ENCODE assay signal across 25 cellular contexts in the genomic region with DNA sequence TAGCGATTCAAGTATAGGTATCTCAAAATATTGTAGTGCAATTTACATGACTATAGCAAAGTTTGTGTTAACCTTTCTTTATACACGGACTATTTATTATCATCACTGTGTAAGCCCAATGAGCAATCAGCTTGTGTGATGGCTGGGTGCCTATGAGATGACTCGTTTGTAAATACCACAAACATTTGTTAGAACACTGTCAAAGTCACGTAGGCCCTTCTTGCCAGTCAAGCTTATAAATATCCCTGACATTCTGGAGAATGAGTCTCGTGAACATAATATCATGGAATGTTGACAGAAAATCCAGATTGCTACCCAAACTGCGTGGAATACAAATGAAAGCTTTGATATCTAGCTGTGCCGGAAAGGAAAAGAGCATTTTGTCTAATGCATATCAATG.
DNase-seq lines count a peak whose midpoint lies in the region; FAIRE-seq and TF ChIP-seq lines count a peak whose summit lies in the region.
"Had no signal": no experiment of that assay in that cellular context is flagged by ENCODE, and none has a peak within 500 bp of the region (broad histone marks: within the 10 kb centered on the region; RNA-seq: fewer than 3 reads in every experiment).

No MANE protein-coding gene starts in this region.

- H3K79me2 ChIP-seq in astrocyte (ENCODE audit: insufficient read depth, low read length), result no peaks in the 10 kb centered on the region

- peak overlapping the region; percentile 35 for H3K27ac Mint-ChIP-seq in astrocyte (ENCODE audit: unreplicated experiment)
- H3K27ac Mint-ChIP-seq: activated B cell treated with CpG ODN at 0.5 μM for 24 hours; activated CD8-positive, alpha-beta T cell treated with anti-CD3 and anti-CD28 coated beads for 36 hours; activated naive CD8-positive, alpha-beta T cell treated with anti-CD3 and anti-CD28 coated beads, Interleukin-2, amount 50 U/mL, for 24 hours; CD8-positive, alpha-beta memory T cell; endodermal cell; immature natural killer cell; stimulated activated naive B cell treated with anti-CD40 and anti-IgM and Interleukin-4, amounts not matched to agents 10 μg/mL and 1 μg/mL and 100 μg/mL, for 72 hours; T-helper 2 cell treated with Interferon-gamma antibody and Interleukin-4, amounts not matched to agents 5 μg/mL and 100 μg/mL, for 36 hours had no signal

- H3K4me1 ChIP-seq in astrocyte (ENCODE audit: insufficient read depth, low read length), result no peaks in the 10 kb centered on the region
- H3K4me1 ChIP-seq: HAP-1, testis had no signal

- no peaks in the 10 kb centered on the region for H3K36me3 Mint-ChIP-seq in astrocyte (ENCODE audit: low read depth, unreplicated experiment)
- H3K36me3 Mint-ChIP-seq: CD8-positive, alpha-beta memory T cell; immature natural killer cell; stimulated activated naive B cell treated with anti-CD40 and anti-IgM and Interleukin-4, amounts not matched to agents 10 μg/mL and 1 μg/mL and 100 μg/mL, for 72 hours had no signal

- H3K4me2 ChIP-seq in astrocyte (ENCODE audit: low read length), result peak overlapping the region; percentile 26

- H3K27me3 ChIP-seq in MG63 (no peaks in the 10 kb centered on the region), astrocyte (ENCODE audit: insufficient read depth, low read length) (no peaks in the 10 kb centered on the region)
- H3K27me3 ChIP-seq: cardiac muscle cell, testis had no signal

- no peak overlapping the region for H3K27ac ChIP-seq in astrocyte (ENCODE audit: low read depth, low read length)
- H3K27ac ChIP-seq: cardiac muscle cell, skin epidermis, testis had no signal

- no peaks in the 10 kb centered on the region for H4K20me1 ChIP-seq in astrocyte (ENCODE audit: insufficient read depth, low read length)

- no peaks in the 10 kb centered on the region for H3K9me3 ChIP-seq in MG63
- no peaks in the 10 kb centered on the region for H3K9me3 ChIP-seq in astrocyte (ENCODE audit: insufficient read depth, low read depth, low read length)
- H3K9me3 ChIP-seq: HAP-1, testis had no signal

- FAIRE-seq in astrocyte (lab: Jason Lieb, UNC) (no peak), urothelium cell line (lab: Jason Lieb, UNC) (peak; percentile 85)

- peak; percentile 78 for DNase-seq in MG63
- DNase-seq in astrocyte (ENCODE audit: low read depth), result peak; percentile 59
- peak; percentile 73 for DNase-seq in glomerular visceral epithelial cell (ENCODE audit: extremely low spot score)
- peak; percentile 57 for DNase-seq in urothelium cell line (ENCODE audit: low spot score)
- DNase-seq in erythroblast (lab: John Stamatoyannopoulos, UW), result no peak
- no peak for DNase-seq in NCI-H187 (lab: John Stamatoyannopoulos, UW)
- no peak for DNase-seq in NCI-H1930 (lab: John Stamatoyannopoulos, UW)
- DNase-seq: activated B cell treated with CpG ODN at 0.5 μM for 24 hours; activated CD8-positive, alpha-beta T cell treated with anti-CD3 and anti-CD28 coated beads for 36 hours; activated gamma-delta T cell; activated naive CD8-positive, alpha-beta T cell treated with anti-CD3 and anti-CD28 coated beads, Interleukin-2, amount 50 U/mL, for 24 hours; activated T-cell treated with anti-CD3 and anti-CD28 coated beads for 4 hours; CD8-positive, alpha-beta memory T cell; cortex of kidney; endodermal cell; GF-D8; immature natural killer cell; KG1; NCI-H2029 treated with DMSO at 0.1 percent for 48 hours; stimulated activated naive B cell treated with anti-CD40 and anti-IgM and Interleukin-4, amounts not matched to agents 10 μg/mL and 1 μg/mL and 100 μg/mL, for 72 hours; testis had no signal

- H3K9ac ChIP-seq in astrocyte (ENCODE audit: low read length), result no peak overlapping the region

- TF ChIP-seq CTCF in astrocyte (IDR thresholded peaks at IDR 0.05; ENCODE audit: insufficient read depth, low read depth, low read length), result no peak

- H2AFZ ChIP-seq in astrocyte (ENCODE audit: low read depth, low read length), result no peak overlapping the region

- no peak for TF ChIP-seq POLR2A in erythroblast (IDR thresholded peaks at IDR 0.05; ENCODE audit: low read length)

- H3K4me1 Mint-ChIP-seq in astrocyte (ENCODE audit: low read depth, unreplicated experiment), result peaks cover 19% of the 10 kb centered on the region
- H3K4me1 Mint-ChIP-seq: activated B cell treated with CpG ODN at 0.5 μM for 24 hours; activated naive CD8-positive, alpha-beta T cell treated with anti-CD3 and anti-CD28 coated beads, Interleukin-2, amount 50 U/mL, for 24 hours; CD8-positive, alpha-beta memory T cell; endodermal cell; immature natural killer cell; stimulated activated naive B cell treated with anti-CD40 and anti-IgM and Interleukin-4, amounts not matched to agents 10 μg/mL and 1 μg/mL and 100 μg/mL, for 72 hours had no signal

- H3K9me3 Mint-ChIP-seq in astrocyte (ENCODE audit: unreplicated experiment), result no peaks in the 10 kb centered on the region
- H3K9me3 Mint-ChIP-seq: activated B cell treated with CpG ODN at 0.5 μM for 24 hours, endodermal cell had no signal

- H3K27me3 Mint-ChIP-seq in astrocyte (ENCODE audit: low read depth, unreplicated experiment), result no peaks in the 10 kb centered on the region
- H3K27me3 Mint-ChIP-seq: activated B cell treated with CpG ODN at 0.5 μM for 24 hours; activated CD8-positive, alpha-beta T cell treated with anti-CD3 and anti-CD28 coated beads for 36 hours; activated naive CD8-positive, alpha-beta T cell treated with anti-CD3 and anti-CD28 coated beads, Interleukin-2, amount 50 U/mL, for 24 hours; CD8-positive, alpha-beta memory T cell; stimulated activated naive B cell treated with anti-CD40 and anti-IgM and Interleukin-4, amounts not matched to agents 10 μg/mL and 1 μg/mL and 100 μg/mL, for 72 hours had no signal

- H3K4me3 Mint-ChIP-seq in astrocyte (ENCODE audit: unreplicated experiment), result no peak overlapping the region
- H3K4me3 Mint-ChIP-seq: activated B cell treated with CpG ODN at 0.5 μM for 24 hours; activated CD8-positive, alpha-beta T cell treated with anti-CD3 and anti-CD28 coated beads for 36 hours; activated naive CD8-positive, alpha-beta T cell treated with anti-CD3 and anti-CD28 coated beads, Interleukin-2, amount 50 U/mL, for 24 hours; CD8-positive, alpha-beta memory T cell; endodermal cell; immature natural killer cell; stimulated activated naive B cell treated with anti-CD40 and anti-IgM and Interleukin-4, amounts not matched to agents 10 μg/mL and 1 μg/mL and 100 μg/mL, for 72 hours; T-helper 2 cell treated with Interferon-gamma antibody and Interleukin-4, amounts not matched to agents 5 μg/mL and 100 μg/mL, for 36 hours had no signal

- H3K4me3 ChIP-seq in MG63, result no peak overlapping the region
- H3K4me3 ChIP-seq in astrocyte (ENCODE audit: insufficient read depth, low read depth, low read length), result no peak overlapping the region
- H3K4me3 ChIP-seq: cardiac muscle cell, HAP-1, skin epidermis, testis had no signal

- H3K36me3 ChIP-seq in MG63, result no peaks in the 10 kb centered on the region
- H3K36me3 ChIP-seq in astrocyte (ENCODE audit: insufficient read depth, low read length), result no peaks in the 10 kb centered on the region
- H3K36me3 ChIP-seq: cardiac muscle cell, HAP-1 had no signal

Comparison
In these comparisons a context has a peak if more than half of its experiments do, and no peak if none do; other contexts are left out.
1. DNase-seq: peak in MG63 (single experiment), astrocyte (single experiment), glomerular visceral epithelial cell (single experiment) and urothelium cell line (single experiment); none in erythroblast (0 of 2), NCI-H187 (0 of 2) and NCI-H1930 (0 of 2).